Comparison of ENCODE assay signal across 1 cellular context in genomic region chr17:63500548-63501390, GRCh38.
TF ChIP-seq lines count a peak whose summit lies in the region.

No MANE protein-coding gene starts in this region.

TF ChIP-seq in HEK293, 187 proteins besides CTCF, POLR2A, EP300 and RAD21 (continued from another document):
- TF ChIP-seq ZNF362 (tag by site-specific recombination; IDR thresholded peaks at IDR 0.05): no peak
